Comparison of ENCODE assay signal across 27 cellular contexts in the genomic region with DNA sequence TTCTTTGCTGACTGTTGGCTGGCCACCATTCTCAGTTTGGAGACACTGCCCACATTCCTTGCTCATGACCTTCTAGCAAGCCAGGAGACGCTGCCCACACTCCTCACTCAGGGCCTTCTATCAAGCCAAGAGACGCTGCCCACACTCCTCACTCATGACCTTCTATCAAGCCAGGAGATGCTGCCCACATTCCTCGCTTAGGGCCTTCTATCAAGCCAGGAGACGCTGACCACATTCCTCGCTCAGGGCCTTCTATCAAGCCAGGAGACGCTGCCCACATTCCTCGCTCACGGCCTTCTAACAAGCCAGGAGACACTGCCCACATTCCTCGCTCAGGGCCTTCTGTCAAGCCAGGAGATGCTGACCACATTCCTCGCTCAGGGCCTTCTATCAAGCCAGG.
A peak's percentile ranks its signal among the peaks of the same experiment; 100 is the strongest.
DNase-seq lines count a peak whose midpoint lies in the region; ATAC-seq, FAIRE-seq and TF ChIP-seq lines count a peak whose summit lies in the region.
"Had no signal": no experiment of that assay in that cellular context is flagged by ENCODE, and none has a peak within 500 bp of the region (broad histone marks: within the 10 kb centered on the region; RNA-seq: fewer than 3 reads in every experiment).

No MANE protein-coding gene starts in this region.

- ATAC-seq in GM12878 (no peak), GM18870 (IDR thresholded peaks at IDR 0.05; ENCODE audit: unreplicated experiment) (no peak)
- ATAC-seq: A549 had no signal

- TF ChIP-seq RAD21 in GM12878 (IDR thresholded peaks at IDR 0.05; ENCODE audit: insufficient read depth, low read depth, low read length): no peak

- RAD21 ChIA-PET in GM12878 (lab: Charles Lee; ENCODE audit: unreplicated experiment): interaction anchor here (1.0 kb wide), 4 partner anchors 10 to 34 kb away, joined by 3 to 5 read pairs (median 4); no protein-coding TSS in a partner anchor

- intact Hi-C loops in GM12878 (cut with micrococcal nuclease; ENCODE audit: unreplicated experiment): loop anchor here (10.0 kb wide), 1 partner anchor 491 kb away; no protein-coding TSS in a partner anchor
- intact Hi-C loops in activated T-helper 1 cell treated with anti-CD3 and anti-CD28 coated beads, Interleukin-12 subunit alpha, Interleukin-12 subunit beta, Interleukin-2, Interleukin-4 antibody, amounts not matched to agents 30 ng/mL and 10 ng/mL and 1 ng/mL, durations not matched to agents 14 hours and 24 hours and 36 hours (cut with micrococcal nuclease): no loop called here
- intact Hi-C loops in dorsolateral prefrontal cortex (cut with DNase I): no loop called here

- TF ChIP-seq CTCF in GM12878 (IDR thresholded peaks at IDR 0.05 in 2 of 3, conservative IDR thresholded peaks at IDR 0.05 in 1 of 3; ENCODE audit: control insufficient read depth in 2 of 3, extremely low read depth in 1 of 3, insufficient read depth in 1 of 3, low read depth in 3 of 3, low read length in 3 of 3) (no peak), mesothelial cell of epicardium (IDR thresholded peaks at IDR 0.05; ENCODE audit: unreplicated experiment) (no peak), dorsolateral prefrontal cortex (IDR thresholded peaks at IDR 0.05 in 54 of 56, conservative IDR thresholded peaks at IDR 0.05 in 2 of 56; ENCODE audit: low read depth in 1 of 56, partially characterized antibody in 56 of 56) (no peak)

- WGBS in GM12878 (ENCODE audit: insufficient coverage, insufficient replicate concordance, low lambda C conversion rate, missing lambda C conversion rate): 91% methylated on average over 10 of the region's 10 CpGs

- no TSS peak for BruUV-seq in GM12878 (replicated peaks; lab: Mats Ljungman, UMichigan)

- no peak for FAIRE-seq in GM12878 (lab: Jason Lieb, UNC)
- FAIRE-seq: A549, H54 had no signal

- peak; percentile 21 for DNase-seq in AG08396 (ENCODE audit: low spot score)
- peak; percentile 13 for DNase-seq in HK-2 (ENCODE audit: unreplicated experiment)
- DNase-seq in GM12878 (ENCODE audit: low read depth, low spot score): no peak
- peak in 1 of 2 experiments; percentile 43 for DNase-seq in mesothelial cell of epicardium (ENCODE audit: low spot score in 2 of 2, unreplicated experiment in 2 of 2)
- DNase-seq in NCI-H1105 (lab: John Stamatoyannopoulos, UW): no peak
- no peak for DNase-seq in activated T-helper 1 cell treated with anti-CD3 and anti-CD28 coated beads, Interleukin-12 subunit alpha, Interleukin-12 subunit beta, Interleukin-2, Interleukin-4 antibody, amounts not matched to agents 30 ng/mL and 10 ng/mL and 1 ng/mL, durations not matched to agents 14 hours and 24 hours and 36 hours (ENCODE audit: low spot score)
- DNase-seq in dorsolateral prefrontal cortex: no peak
- DNase-seq: activated CD4-positive, CD25-positive, alpha-beta regulatory T cell treated with anti-CD3 and anti-CD28 coated beads, Interleukin-2, amount 50 U/mL, for 72 hours; activated naive CD4-positive, alpha-beta T cell treated with anti-CD3 and anti-CD28 coated beads, Interleukin-2, amount 50 U/mL, for 16 hours; activated T-cell treated with anti-CD3 and anti-CD28 coated beads, Interleukin-2, amount 50 U/mL, for 48 hours; Calu3; effector memory CD4-positive, alpha-beta T cell; esophagus squamous epithelium; Kasumi-1; left ventricle myocardium inferior; NCI-H1417; NCI-H524 treated with DMSO at 0.1 percent for 48 hours; retina; Right ventricle myocardium superior; stimulated activated CD4-positive, alpha-beta T cell treated with anti-CD3 and anti-CD28 coated beads, Interleukin-12 subunit alpha, Interleukin-12 subunit beta, amount 100 ng/mL, for 4 hours; upper lobe of right lung had no signal

- no peaks in the 10 kb centered on the region for H3K27me3 ChIP-seq in GM12878 (replicated peaks in 1 of 2; ENCODE audit: control insufficient read depth in 2 of 2, insufficient read depth in 2 of 2, low read length in 1 of 2)
- peaks cover 0 to 4% (median 0%) of the 10 kb centered on the region in 45 donors for H3K27me3 ChIP-seq in dorsolateral prefrontal cortex
- H3K27me3 ChIP-seq: ascending aorta, BLaER1, esophagus squamous epithelium, neutrophil, upper lobe of right lung had no signal

- peak overlapping the region; percentile 77 for H3K27ac Mint-ChIP-seq in mesothelial cell of epicardium
- no peak overlapping the region for H3K27ac Mint-ChIP-seq in activated T-helper 1 cell treated with anti-CD3 and anti-CD28 coated beads, Interleukin-12 subunit alpha, Interleukin-12 subunit beta, Interleukin-2, Interleukin-4 antibody, amounts not matched to agents 30 ng/mL and 10 ng/mL and 1 ng/mL, durations not matched to agents 14 hours and 24 hours and 36 hours

- peaks cover 24% of the 10 kb centered on the region for H3K4me1 ChIP-seq in GM12878 (ENCODE audit: control insufficient read depth, insufficient read depth, low read length)
- H3K4me1 ChIP-seq: A549, ascending aorta, BLaER1, esophagus squamous epithelium, left ventricle myocardium inferior, upper lobe of right lung had no signal

- H3K36me3 Mint-ChIP-seq in mesothelial cell of epicardium: no peaks in the 10 kb centered on the region
- H3K36me3 Mint-ChIP-seq in activated T-helper 1 cell treated with anti-CD3 and anti-CD28 coated beads, Interleukin-12 subunit alpha, Interleukin-12 subunit beta, Interleukin-2, Interleukin-4 antibody, amounts not matched to agents 30 ng/mL and 10 ng/mL and 1 ng/mL, durations not matched to agents 14 hours and 24 hours and 36 hours (ENCODE audit: low read depth): no peaks in the 10 kb centered on the region

- H2AFZ ChIP-seq in GM12878 (ENCODE audit: control insufficient read depth, low read depth, low read length): no peak overlapping the region

- POLR2A ChIA-PET in GM12878 (lab: Charles Lee): no interaction called here

- no peaks in the 10 kb centered on the region for H3K9me3 ChIP-seq in GM12878 (replicated peaks; ENCODE audit: control insufficient read depth, insufficient read depth, low read length)
- H3K9me3 ChIP-seq: A549, ascending aorta, BLaER1, esophagus squamous epithelium, left ventricle myocardium inferior, neutrophil, upper lobe of right lung had no signal

- H3K27me3 Mint-ChIP-seq in mesothelial cell of epicardium (ENCODE audit: low read depth): peaks cover 2% of the 10 kb centered on the region
- no peaks in the 10 kb centered on the region for H3K27me3 Mint-ChIP-seq in activated T-helper 1 cell treated with anti-CD3 and anti-CD28 coated beads, Interleukin-12 subunit alpha, Interleukin-12 subunit beta, Interleukin-2, Interleukin-4 antibody, amounts not matched to agents 30 ng/mL and 10 ng/mL and 1 ng/mL, durations not matched to agents 14 hours and 24 hours and 36 hours (ENCODE audit: insufficient read depth)

- H3K79me2 ChIP-seq in GM12878 (ENCODE audit: control insufficient read depth, insufficient read depth, low read length): no peaks in the 10 kb centered on the region

- in situ Hi-C loops in GM12878 (cut with MboI): no loop called here

- no peak overlapping the region for H3K9ac ChIP-seq in GM12878 (ENCODE audit: control insufficient read depth, insufficient read depth, low read length)
- H3K9ac ChIP-seq: BLaER1 had no signal

- SMC1A ChIA-PET in GM12878 (lab: Charles Lee; ENCODE audit: uncharacterized antibody, unreplicated experiment): interaction anchor here (1.4 to 4.6 kb wide), 2 partner anchors 10 to 22 kb away, joined by 11 to 39 read pairs; no protein-coding TSS in a partner anchor

- H3K4me3 Mint-ChIP-seq in mesothelial cell of epicardium: no peak overlapping the region
- no peak overlapping the region for H3K4me3 Mint-ChIP-seq in activated T-helper 1 cell treated with anti-CD3 and anti-CD28 coated beads, Interleukin-12 subunit alpha, Interleukin-12 subunit beta, Interleukin-2, Interleukin-4 antibody, amounts not matched to agents 30 ng/mL and 10 ng/mL and 1 ng/mL, durations not matched to agents 14 hours and 24 hours and 36 hours

- H4K20me1 ChIP-seq in GM12878 (ENCODE audit: control insufficient read depth, insufficient read depth): no peaks in the 10 kb centered on the region
- H4K20me1 ChIP-seq: BLaER1 had no signal

- H3K9me3 Mint-ChIP-seq in mesothelial cell of epicardium: no peaks in the 10 kb centered on the region
- no peaks in the 10 kb centered on the region for H3K9me3 Mint-ChIP-seq in activated T-helper 1 cell treated with anti-CD3 and anti-CD28 coated beads, Interleukin-12 subunit alpha, Interleukin-12 subunit beta, Interleukin-2, Interleukin-4 antibody, amounts not matched to agents 30 ng/mL and 10 ng/mL and 1 ng/mL, durations not matched to agents 14 hours and 24 hours and 36 hours

- no peak for TF ChIP-seq POLR2A in GM12878 (IDR thresholded peaks at IDR 0.05; ENCODE audit: low read depth, low read length)

- CTCF ChIA-PET in GM12878 (lab: Yijun Ruan, JAX): interaction anchor here (0.9 to 1.1 kb wide), 5 partner anchors 9 to 1167 kb away, joined by 3 to 5 read pairs (median 3); no protein-coding TSS in a partner anchor

- peak overlapping the region; percentile 47 for H3K27ac ChIP-seq in GM12878 (ENCODE audit: control insufficient read depth, insufficient read depth)
- no peak overlapping the region for H3K27ac ChIP-seq in dorsolateral prefrontal cortex
- H3K27ac ChIP-seq: A549, ascending aorta, BLaER1, esophagus squamous epithelium, left ventricle myocardium inferior, neutrophil, upper lobe of right lung had no signal

- H3K4me3 ChIP-seq in GM12878: no peak overlapping the region
- H3K4me3 ChIP-seq in dorsolateral prefrontal cortex: no peak overlapping the region
- H3K4me3 ChIP-seq: A549, ascending aorta, BLaER1, esophagus squamous epithelium, left ventricle myocardium inferior, upper lobe of right lung had no signal

- H3K4me2 ChIP-seq in GM12878 (ENCODE audit: control insufficient read depth, insufficient read depth): peak overlapping the region; percentile 11; the same call in 1 of the 2 replicates
- H3K4me2 ChIP-seq: A549, BLaER1 had no signal

- no peaks in the 10 kb centered on the region for H3K36me3 ChIP-seq in GM12878 (ENCODE audit: control insufficient read depth in 2 of 2, insufficient read depth in 2 of 2, low read length in 1 of 2)
- H3K36me3 ChIP-seq: ascending aorta, BLaER1, esophagus squamous epithelium, left ventricle myocardium inferior, neutrophil, upper lobe of right lung had no signal

- H3K4me1 Mint-ChIP-seq in mesothelial cell of epicardium: peaks cover 20% of the 10 kb centered on the region
- H3K4me1 Mint-ChIP-seq in activated T-helper 1 cell treated with anti-CD3 and anti-CD28 coated beads, Interleukin-12 subunit alpha, Interleukin-12 subunit beta, Interleukin-2, Interleukin-4 antibody, amounts not matched to agents 30 ng/mL and 10 ng/mL and 1 ng/mL, durations not matched to agents 14 hours and 24 hours and 36 hours (ENCODE audit: low read depth): no peaks in the 10 kb centered on the region

- no peak for TF ChIP-seq EP300 in GM12878 (IDR thresholded peaks at IDR 0.05; ENCODE audit: borderline replicate concordance in 1 of 2, control insufficient read depth in 1 of 2, low read depth in 2 of 2, low read length in 2 of 2)

TF ChIP-seq in GM12878, 131 proteins besides CTCF, POLR2A, EP300 and RAD21 (continues in another document):
- peak; percentile 79 for TF ChIP-seq RUNX3 (IDR thresholded peaks at IDR 0.05; ENCODE audit: low read length)

Comparison
In these comparisons a context has a peak if more than half of its experiments do, and no peak if none do; other contexts are left out.
1. DNase-seq: peak in AG08396 (single experiment) and HK-2 (single experiment); none in GM12878 (single experiment), NCI-H1105 (single experiment), activated T-helper 1 cell treated with anti-CD3 and anti-CD28 coated beads, Interleukin-12 subunit alpha, Interleukin-12 subunit beta, Interleukin-2, Interleukin-4 antibody, amounts not matched to agents 30 ng/mL and 10 ng/mL and 1 ng/mL, durations not matched to agents 14 hours and 24 hours and 36 hours (single experiment) and dorsolateral prefrontal cortex (0 of 10).